19 cellular contexts compared by ENCODE assay signal in genomic region chr2:133641942-133642341, GRCh38.
A peak's percentile ranks its signal among the peaks of the same experiment; 100 is the strongest.
DNase-seq lines count a peak whose midpoint lies in the region; ATAC-seq and TF ChIP-seq lines count a peak whose summit lies in the region.
"Had no signal": no experiment of that assay in that cellular context is flagged by ENCODE, and none has a peak within 500 bp of the region (broad histone marks: within the 10 kb centered on the region; RNA-seq: fewer than 3 reads in every experiment).

No MANE protein-coding gene starts in this region.

- no peak for TF ChIP-seq CTCF in adrenal gland (IDR thresholded peaks at IDR 0.05)

- H3K27ac ChIP-seq in GM23248 (no peak overlapping the region), epithelial cell of prostate (peak overlapping the region; percentile 74), adrenal gland (no peak overlapping the region)
- H3K27ac ChIP-seq: ascending aorta, thoracic aorta, uterus had no signal

- no peak overlapping the region for H3K9ac ChIP-seq in GM23248
- H3K9ac ChIP-seq: SK-N-SH had no signal

- H4K20me1 ChIP-seq in GM23248 (ENCODE audit: insufficient read depth) = no peaks in the 10 kb centered on the region

- H3K9me3 ChIP-seq in GM23248 (ENCODE audit: low read depth) = no peaks in the 10 kb centered on the region
- H3K9me3 ChIP-seq in adrenal gland (replicated peaks in 1 of 3) = no peaks in the 10 kb centered on the region
- H3K9me3 ChIP-seq: ascending aorta, BE2C, SK-N-SH, thoracic aorta, uterus had no signal

- intact Hi-C loops in adrenal gland (cut with DNase I) = no loop called here

- DNase-seq in GM23248 = no peak
- DNase-seq in RPMI7951 (ENCODE audit: low read depth) = peak; percentile 7
- DNase-seq in epithelial cell of prostate (ENCODE audit: low read depth, low spot score) = no peak
- peak; percentile 36 for DNase-seq in putamen (ENCODE audit: low spot score)
- DNase-seq in stimulated activated naive CD8-positive, alpha-beta T cell treated with anti-CD3 and anti-CD28 coated beads, Interleukin-15, Interleukin-2, amounts not matched to agents 100 U/mL and 50 U/mL, for 24 hours = no peak
- no peak for DNase-seq in adrenal gland
- DNase-seq: activated B cell treated with CpG ODN at 0.5 μM for 24 hours; activated CD4-positive, alpha-beta T cell treated with anti-CD3 and anti-CD28 coated beads, Interleukin-2, amount 10 ng/mL, durations not matched to agents 7 days and 5 days; activated effector memory CD4-positive, alpha-beta T cell treated with anti-CD3 and anti-CD28 coated beads, Interleukin-2, amount 50 U/mL, for 16 hours; activated T-cell treated with anti-CD3 and anti-CD28 coated beads, Interleukin-2, amount 50 U/mL, for 1 hour; NCI-H446 treated with DMSO at 0.1 percent for 48 hours; SK-N-SH; stimulated activated naive CD4-positive, alpha-beta T cell treated with Interleukin-2 at 50 U/mL for 16 hours; uterus had no signal

- H3K4me2 ChIP-seq in GM23248 (ENCODE audit: unreplicated experiment) = peak overlapping the region; percentile 20
- H3K4me2 ChIP-seq: SK-N-SH, smooth muscle cell had no signal

- no peak overlapping the region for H2AFZ ChIP-seq in GM23248

- no peaks in the 10 kb centered on the region for H3K27me3 ChIP-seq in GM23248 (replicated peaks; ENCODE audit: insufficient read depth)
- no peaks in the 10 kb centered on the region for H3K27me3 ChIP-seq in adrenal gland
- H3K27me3 ChIP-seq: ascending aorta, BE2C, uterus had no signal

- H3F3A ChIP-seq in GM23248 (ENCODE audit: insufficient read depth) = 0 out of 2 replicates have a peak, but pooled peaks cover 6% of the 10 kb centered on the region

- no peak overlapping the region for H3K4me3 ChIP-seq in GM23248
- no peak overlapping the region for H3K4me3 ChIP-seq in adrenal gland
- H3K4me3 ChIP-seq: ascending aorta, smooth muscle cell, thoracic aorta, uterus had no signal

- H3K36me3 ChIP-seq in GM23248 (ENCODE audit: low read depth) (no peaks in the 10 kb centered on the region), adrenal gland (replicated peaks in 1 of 2) (no peaks in the 10 kb centered on the region)
- H3K36me3 ChIP-seq: ascending aorta, BE2C, thoracic aorta, uterus had no signal

- H3K9me2 ChIP-seq in GM23248 (ENCODE audit: insufficient read depth) = no peaks in the 10 kb centered on the region
- H3K9me2 ChIP-seq: SK-N-SH had no signal

- in situ Hi-C loops in GM23248 (cut with MboI) = no loop called here

- TF ChIP-seq POLR2A in adrenal gland (IDR thresholded peaks at IDR 0.05) = no peak

- H3K79me2 ChIP-seq in GM23248 (ENCODE audit: insufficient read depth) = no peaks in the 10 kb centered on the region

- H3K4me1 ChIP-seq in GM23248 (ENCODE audit: insufficient read depth) (peaks cover 18% of the 10 kb centered on the region), adrenal gland (replicated peaks in 1 of 2) (no peaks in the 10 kb centered on the region)
- H3K4me1 ChIP-seq: ascending aorta, BE2C, uterus had no signal

- 74 to 77% methylated on average over 3 of the region's 3 CpGs for WGBS in GM23248 (ENCODE audit: low coverage in 1 of 2, low lambda C conversion rate in 2 of 2, missing lambda C conversion rate in 2 of 2), 2 experiments
- WGBS in adrenal gland, 4 donors = 76 to 89% (median 83%) methylated on average over 3 of the region's 3 CpGs

- no peak for ATAC-seq in stimulated activated naive CD8-positive, alpha-beta T cell treated with anti-CD3 and anti-CD28 coated beads, Interleukin-15, Interleukin-2, amounts not matched to agents 100 U/mL and 50 U/mL, for 24 hours
- no peak for ATAC-seq in HG02870 (IDR thresholded peaks at IDR 0.05; ENCODE audit: unreplicated experiment)

Comparison
In these comparisons a context has a peak if more than half of its experiments do, and no peak if none do; other contexts are left out.
1. DNase-seq: peak in RPMI7951 (single experiment) and putamen (single experiment); none in GM23248 (single experiment), epithelial cell of prostate (single experiment), stimulated activated naive CD8-positive, alpha-beta T cell treated with anti-CD3 and anti-CD28 coated beads, Interleukin-15, Interleukin-2, amounts not matched to agents 100 U/mL and 50 U/mL, for 24 hours (single experiment) and adrenal gland (0 of 7).